22 cellular contexts compared by ENCODE assay signal in genomic region chr18:32422978-32423740, GRCh38. TPM values are rescaled to one million over a fixed set of nuclear protein-coding genes. Genes with fewer than 3 reads are reported as not detected.
DNase-seq lines count a peak whose midpoint lies in the region; ATAC-seq and TF ChIP-seq lines count a peak whose summit lies in the region.
"Had no signal": no experiment of that assay in that cellular context is flagged by ENCODE, and none has a peak within 500 bp of the region (broad histone marks: within the 10 kb centered on the region; RNA-seq: fewer than 3 reads in every experiment).

No MANE protein-coding gene starts in this region.

- intact Hi-C loops in Right ventricle myocardium inferior (cut with DNase I) (loop anchor here (5.0 kb wide), 1 partner anchor 36 kb away; no protein-coding TSS in a partner anchor), cardiac septum (cut with DNase I) (loop anchor here (5.0 to 10.0 kb wide), 2 partner anchors 44 to 328 kb away; partner anchors contain the start of gene RNF138), right cardiac atrium (cut with DNase I) (no loop called here)

- H3K27ac ChIP-seq in right cardiac atrium (ENCODE audit: low read length) = peak overlapping the region; percentile 3
- no peak overlapping the region for H3K27ac ChIP-seq in effector memory CD4-positive, alpha-beta T cell (ENCODE audit: insufficient read depth, low read length, poor library complexity, severe bottlenecking)
- H3K27ac ChIP-seq: RWPE1 had no signal

- no peak overlapping the region for H3K4me3 ChIP-seq in cardiac fibroblast (replicated peaks in 1 of 2; ENCODE audit: low read depth in 2 of 2, low read length in 2 of 2)
- no peak overlapping the region for H3K4me3 ChIP-seq in right cardiac atrium (ENCODE audit: low read length)
- H3K4me3 ChIP-seq in effector memory CD4-positive, alpha-beta T cell (ENCODE audit: insufficient read depth, low read depth, low read length, poor library complexity, severe bottlenecking) = no peak overlapping the region
- H3K4me3 ChIP-seq: GM23338 had no signal

- H3K27me3 ChIP-seq in right cardiac atrium (ENCODE audit: control insufficient read depth, insufficient read depth) = no peaks in the 10 kb centered on the region
- H3K27me3 ChIP-seq in effector memory CD4-positive, alpha-beta T cell (replicated peaks; ENCODE audit: control insufficient read depth, insufficient read depth, low read length, poor library complexity, severe bottlenecking) = no peaks in the 10 kb centered on the region

- no peaks in the 10 kb centered on the region for H3K36me3 ChIP-seq in effector memory CD4-positive, alpha-beta T cell (ENCODE audit: control insufficient read depth, insufficient read depth, low read length)

- peaks cover 5% of the 10 kb centered on the region for H3K4me1 ChIP-seq in right cardiac atrium (ENCODE audit: control insufficient read depth, insufficient read depth, low read length)
- H3K4me1 ChIP-seq in effector memory CD4-positive, alpha-beta T cell (ENCODE audit: control insufficient read depth, insufficient read depth, low read length, poor library complexity, severe bottlenecking) = no peaks in the 10 kb centered on the region

- no peak for DNase-seq in Right ventricle myocardium inferior (ENCODE audit: missing footprints)
- DNase-seq in cardiac septum (ENCODE audit: low spot score) = no peak
- DNase-seq in LHCN-M2 (ENCODE audit: low read depth) = peak; percentile 15
- peak; percentile 17 to 26 for DNase-seq in cardiac fibroblast (ENCODE audit: low read depth in 2 of 2)
- DNase-seq in right cardiac atrium = no peak
- no peak for DNase-seq in effector memory CD4-positive, alpha-beta T cell
- DNase-seq in AG20443 (ENCODE audit: low spot score) = no peak
- DNase-seq: 8988T, ACHN, H9, Karpas-422, NCI-H1105 treated with DMSO at 0.1 percent for 48 hours, NCI-H1694, NCI-H2029 treated with DMSO at 0.1 percent for 48 hours, NCI-H446 treated with DMSO at 0.1 percent for 48 hours, NCI-H526 treated with DMSO at 0.1 percent for 48 hours, SIG-M5, SK-N-SH, SW 1271 had no signal

- 79% methylated on average over 4 of the region's 4 CpGs for WGBS in right cardiac atrium

- no peak for TF ChIP-seq CTCF in cardiac fibroblast (IDR thresholded peaks at IDR 0.05; ENCODE audit: low read depth, low read length)

- peak; percentile 48 for ATAC-seq in Right ventricle myocardium inferior
- ATAC-seq in right cardiac atrium = no peak
- ATAC-seq in GM21825 (IDR thresholded peaks at IDR 0.05; ENCODE audit: unreplicated experiment) = no peak
- ATAC-seq: GM23338 had no signal

- no peaks in the 10 kb centered on the region for H3K9me3 ChIP-seq in right cardiac atrium (ENCODE audit: control insufficient read depth, low read length)
- no peaks in the 10 kb centered on the region for H3K9me3 ChIP-seq in effector memory CD4-positive, alpha-beta T cell (ENCODE audit: control insufficient read depth, low read length)
- H3K9me3 ChIP-seq: SK-N-SH had no signal

RNA-seq across cellular contexts. Expression of gene GAREM1, which starts 47.5 kb away (rescaled TPM):
- 22.7 TPM for total RNA-seq in Right ventricle myocardium inferior
- 10.0 TPM for total RNA-seq in cardiac septum
- total RNA-seq in LHCN-M2 (2014; rRNA removed) = 3.1 and 3.8 TPM in 2 replicates
- 1.5 TPM for polyA plus RNA-seq in LHCN-M2 (2012)
- 10 to 100 TPM in 3 of 4 donors, 1 to 10 TPM in 1; 9.6 to 14.8 (median 12.9) TPM for total RNA-seq in right cardiac atrium
- 2.9 TPM for polyA plus RNA-seq in right cardiac atrium

Comparison
In these comparisons a context has a peak if more than half of its experiments do, and no peak if none do; other contexts are left out.
1. intact Hi-C loops: an anchor here in Right ventricle myocardium inferior (5.0 kb wide) and cardiac septum (5.0 to 10.0 kb wide); none called in right cardiac atrium.
2. DNase-seq: peak in LHCN-M2 (single experiment) and cardiac fibroblast (2 of 2); none in Right ventricle myocardium inferior (single experiment), cardiac septum (single experiment), right cardiac atrium (0 of 3), effector memory CD4-positive, alpha-beta T cell (0 of 3) and AG20443 (single experiment).